ENCODE assay signal across 23 cellular contexts in genomic region chr12:13924286-13924685, GRCh38. TPM values are rescaled to one million over a fixed set of nuclear protein-coding genes. Genes with fewer than 3 reads are reported as not detected.
"Had no signal": no experiment of that assay in that cellular context is flagged by ENCODE, and none has a peak within 500 bp of the region (broad histone marks: within the 10 kb centered on the region; RNA-seq: fewer than 3 reads in every experiment).

No MANE protein-coding gene starts in this region.

- H3K27me3 ChIP-seq: foreskin keratinocyte had no signal

- DNase-seq: dermis blood vessel endothelial cell; dorsolateral prefrontal cortex; effector CD4-positive, alpha-beta T cell; effector memory CD4-positive, alpha-beta T cell; erythroblast; foreskin keratinocyte; glutamatergic neuron; head of caudate nucleus; heart right ventricle; hippocampal formation; left cardiac atrium; left lung; left ventricle myocardium superior; lower lobe of right lung; mesenchymal stem cell; mucosa of descending colon had no signal

- H3K4me3 Mint-ChIP-seq: mesothelial cell of epicardium had no signal

- H3K27ac Mint-ChIP-seq: mesothelial cell of epicardium had no signal

- H3K9me3 ChIP-seq: heart right ventricle, left lung, lower lobe of right lung, mucosa of descending colon had no signal

- H3K4me3 ChIP-seq: coronary artery, dorsolateral prefrontal cortex, heart right ventricle, left lung, lower lobe of right lung, mucosa of descending colon had no signal

- ATAC-seq: esophagus mucosa, foreskin keratinocyte, heart right ventricle, left cardiac atrium, left lung, left ventricle myocardium superior, lower lobe of right lung, mucosa of descending colon had no signal

- H3K4me1 ChIP-seq: foreskin keratinocyte, heart right ventricle, left lung, lower lobe of right lung had no signal

- H3K36me3 Mint-ChIP-seq: mesothelial cell of epicardium had no signal

- H3K9me3 Mint-ChIP-seq: mesothelial cell of epicardium had no signal

- H3K36me3 ChIP-seq: heart right ventricle, left lung, lower lobe of right lung had no signal

- H3K4me1 Mint-ChIP-seq: mesothelial cell of epicardium had no signal

- H3K27ac ChIP-seq: coronary artery, dorsolateral prefrontal cortex, epithelial cell of prostate, foreskin keratinocyte, heart right ventricle, left lung, lower lobe of right lung had no signal

RNA-seq across cellular contexts. Expression of gene GRIN2B, which starts 57.1 kb away (rescaled TPM):
- total RNA-seq: dermis blood vessel endothelial cell, foreskin keratinocyte, lung microvascular endothelial cell had no signal
- polyA plus RNA-seq: fibroblast of lung, foreskin keratinocyte, keratinocyte had no signal
